Comparison of ENCODE assay signal across 8 cellular contexts in the genomic region with DNA sequence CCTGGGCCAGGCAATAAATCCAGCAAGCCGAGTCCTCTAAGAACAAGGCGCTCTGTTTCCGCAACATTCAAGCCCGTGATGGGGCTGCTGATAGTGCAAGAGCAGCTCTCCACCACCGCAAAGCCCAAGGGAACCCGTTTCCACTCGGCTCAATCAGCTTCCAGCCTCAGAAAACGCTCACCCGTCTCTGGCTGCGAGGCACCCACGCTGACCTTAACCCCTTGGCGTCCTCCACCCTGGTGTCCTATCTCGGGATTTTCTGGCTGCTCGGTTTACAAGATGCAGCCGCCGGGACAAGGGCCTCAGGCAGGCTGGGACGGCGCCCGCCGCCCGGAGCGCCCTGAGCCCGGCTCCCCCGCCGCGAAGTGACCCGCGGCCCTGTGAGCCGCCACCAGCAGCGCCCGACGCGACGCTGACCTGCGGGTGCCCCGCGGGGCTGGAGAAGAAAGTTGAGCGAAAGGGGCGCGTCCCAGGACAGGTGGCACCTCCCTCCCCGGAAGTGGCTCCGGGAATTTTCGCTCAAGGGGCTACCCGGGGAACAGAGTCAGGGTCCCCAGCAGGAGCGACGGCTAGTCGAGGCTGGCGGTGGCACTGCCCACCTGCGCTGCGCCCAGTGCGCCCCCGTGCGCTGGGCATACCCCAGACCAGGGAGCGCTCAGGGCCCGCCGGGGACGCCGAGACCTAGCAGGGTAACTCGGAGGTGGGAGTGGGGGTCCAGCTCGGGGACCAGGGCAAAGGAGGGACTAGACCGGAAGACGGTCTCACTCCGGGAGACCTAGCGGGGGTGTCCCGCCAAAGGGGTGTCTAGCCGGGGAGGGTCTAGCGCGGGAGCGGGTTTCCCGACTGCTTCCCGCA. TPM values are rescaled to one million over a fixed set of nuclear protein-coding genes. Genes with fewer than 3 reads are reported as not detected.
A peak's percentile ranks its signal among the peaks of the same experiment; 100 is the strongest.
DNase-seq lines count a peak whose midpoint lies in the region; ATAC-seq and TF ChIP-seq lines count a peak whose summit lies in the region.

No MANE protein-coding gene starts in this region.

- H3K4me1 ChIP-seq in naive thymus-derived CD4-positive, alpha-beta T cell (ENCODE audit: control insufficient read depth in 2 of 2, insufficient read depth in 2 of 2, low read length in 2 of 2) = peaks cover 0 to 4% of the 10 kb centered on the region in 2 donors
- H3K4me1 ChIP-seq in upper lobe of right lung = peaks cover 8% of the 10 kb centered on the region

- H3K4me1 Mint-ChIP-seq in activated CD8-positive, alpha-beta memory T cell treated with anti-CD3 and anti-CD28 coated beads, Interleukin-2, amount 10 ng/mL, durations not matched to agents 7 days and 5 days = peaks cover 2% of the 10 kb centered on the region
- peaks cover 0 to 10% (median 8%) of the 10 kb centered on the region in 7 donors for H3K4me1 Mint-ChIP-seq in naive thymus-derived CD4-positive, alpha-beta T cell

- POLR2A ChIA-PET in naive thymus-derived CD4-positive, alpha-beta T cell (lab: Charles Lee) = no interaction called here

- TF ChIP-seq CTCF in LNCaP clone FGC (IDR thresholded peaks at IDR 0.05; ENCODE audit: control insufficient read depth, extremely low read depth, insufficient read depth) = 0 out of 2 replicates have a peak, but pooled peaks have one; percentile 24
- no peak for TF ChIP-seq CTCF in upper lobe of right lung (IDR thresholded peaks at IDR 0.05)

- DNase-seq in NCI-H2227 (lab: John Stamatoyannopoulos, UW; ENCODE audit: unreplicated experiment) (peak; percentile 54), NCI-H2227 treated with DMSO at 0.1 percent for 48 hours (lab: John Stamatoyannopoulos, UW) (no peak), LNCaP clone FGC (ENCODE audit: low read depth) (no peak), fibroblast of the conjunctiva (ENCODE audit: low read depth) (peak; percentile 29), upper lobe of right lung (peak; percentile 77)
- peak; percentile 47 for DNase-seq in activated CD8-positive, alpha-beta memory T cell treated with anti-CD3 and anti-CD28 coated beads, Interleukin-2, amount 10 ng/mL, durations not matched to agents 7 days and 5 days
- DNase-seq in naive thymus-derived CD4-positive, alpha-beta T cell = peak in 7 of 9 donors; percentile 12 to 34 (median 25)

- CTCF ChIA-PET in activated CD8-positive, alpha-beta memory T cell treated with anti-CD3 and anti-CD28 coated beads, Interleukin-2, amount 10 ng/mL, durations not matched to agents 7 days and 5 days (lab: Charles Lee) = interaction anchor here (0.7 to 1.2 kb wide), 2 partner anchors 21 to 376 kb away, joined by 3 to 4 read pairs; no protein-coding TSS in a partner anchor
- CTCF ChIA-PET in naive thymus-derived CD4-positive, alpha-beta T cell (lab: Charles Lee) = no interaction called here

- H3K27me3 ChIP-seq in naive thymus-derived CD4-positive, alpha-beta T cell (ENCODE audit: control insufficient read depth in 2 of 2, insufficient read depth in 2 of 2, low read length in 2 of 2) = peaks cover 9 to 14% of the 10 kb centered on the region in 2 donors
- H3K27me3 ChIP-seq in upper lobe of right lung = no peaks in the 10 kb centered on the region

- H3K36me3 Mint-ChIP-seq in activated CD8-positive, alpha-beta memory T cell treated with anti-CD3 and anti-CD28 coated beads, Interleukin-2, amount 10 ng/mL, durations not matched to agents 7 days and 5 days = no peaks in the 10 kb centered on the region
- peaks cover 0 to 4% (median 0%) of the 10 kb centered on the region in 5 donors for H3K36me3 Mint-ChIP-seq in naive thymus-derived CD4-positive, alpha-beta T cell

- intact Hi-C loops in naive thymus-derived CD4-positive, alpha-beta T cell (cut with micrococcal nuclease) = loop anchor here in 1 of 2 donors (10.0 kb wide), 1 partner anchor 844 kb away; no protein-coding TSS in a partner anchor
- intact Hi-C loops in upper lobe of right lung (cut with DNase I) = no loop called here

- peak; percentile 55 for ATAC-seq in activated CD8-positive, alpha-beta memory T cell treated with anti-CD3 and anti-CD28 coated beads, Interleukin-2, amount 10 ng/mL, durations not matched to agents 7 days and 5 days
- peak; percentile 62 for ATAC-seq in naive thymus-derived CD4-positive, alpha-beta T cell
- ATAC-seq in upper lobe of right lung (peak; percentile 75), GM21423 (IDR thresholded peaks at IDR 0.05; ENCODE audit: unreplicated experiment) (no peak)

- H3K27ac ChIP-seq in naive thymus-derived CD4-positive, alpha-beta T cell (ENCODE audit: low read depth, low read length) = no peak overlapping the region
- no peak overlapping the region for H3K27ac ChIP-seq in upper lobe of right lung

- H3K9me3 Mint-ChIP-seq in activated CD8-positive, alpha-beta memory T cell treated with anti-CD3 and anti-CD28 coated beads, Interleukin-2, amount 10 ng/mL, durations not matched to agents 7 days and 5 days (ENCODE audit: low read depth) = no peaks in the 10 kb centered on the region
- peaks cover 0 to 2% (median 0%) of the 10 kb centered on the region in 11 donors for H3K9me3 Mint-ChIP-seq in naive thymus-derived CD4-positive, alpha-beta T cell

- no peak overlapping the region for H3K27ac Mint-ChIP-seq in activated CD8-positive, alpha-beta memory T cell treated with anti-CD3 and anti-CD28 coated beads, Interleukin-2, amount 10 ng/mL, durations not matched to agents 7 days and 5 days
- no peak overlapping the region for H3K27ac Mint-ChIP-seq in naive thymus-derived CD4-positive, alpha-beta T cell

- H3K4me3 ChIP-seq in LNCaP clone FGC (ENCODE audit: low read depth, low read length) (peak overlapping the region; percentile 52), upper lobe of right lung (peak overlapping the region; percentile 72)
- H3K4me3 ChIP-seq in naive thymus-derived CD4-positive, alpha-beta T cell (ENCODE audit: low read length) = peak overlapping the region; percentile 58

- peak overlapping the region; percentile 31 for H3K4me3 Mint-ChIP-seq in activated CD8-positive, alpha-beta memory T cell treated with anti-CD3 and anti-CD28 coated beads, Interleukin-2, amount 10 ng/mL, durations not matched to agents 7 days and 5 days
- peak overlapping the region; percentile 49 to 83 (median 76) for H3K4me3 Mint-ChIP-seq in naive thymus-derived CD4-positive, alpha-beta T cell

- H3K36me3 ChIP-seq in naive thymus-derived CD4-positive, alpha-beta T cell (ENCODE audit: control insufficient read depth in 2 of 3, insufficient read depth in 3 of 3, low read length in 3 of 3) = no peaks in the 10 kb centered on the region
- no peaks in the 10 kb centered on the region for H3K36me3 ChIP-seq in upper lobe of right lung

- no peaks in the 10 kb centered on the region for H3K9me3 ChIP-seq in naive thymus-derived CD4-positive, alpha-beta T cell (ENCODE audit: control insufficient read depth in 2 of 3, low read length in 3 of 3)
- no peaks in the 10 kb centered on the region for H3K9me3 ChIP-seq in upper lobe of right lung

- peaks cover 60% of the 10 kb centered on the region for H3K27me3 Mint-ChIP-seq in activated CD8-positive, alpha-beta memory T cell treated with anti-CD3 and anti-CD28 coated beads, Interleukin-2, amount 10 ng/mL, durations not matched to agents 7 days and 5 days
- H3K27me3 Mint-ChIP-seq in naive thymus-derived CD4-positive, alpha-beta T cell = peaks cover 55 to 68% (median 58%) of the 10 kb centered on the region in 5 donors

RNA-seq across cellular contexts. Expression of gene SPATA12, which starts 18.1 kb away (rescaled TPM):
- total RNA-seq in activated CD8-positive, alpha-beta memory T cell treated with anti-CD3 and anti-CD28 coated beads, Interleukin-2, amount 10 ng/mL, durations not matched to agents 7 days and 5 days = not detected
- not detected for total RNA-seq in naive thymus-derived CD4-positive, alpha-beta T cell
- not detected for polyA plus RNA-seq in naive thymus-derived CD4-positive, alpha-beta T cell
- 0.38 TPM for total RNA-seq in upper lobe of right lung

Comparison
In these comparisons a context has a peak if more than half of its experiments do, and no peak if none do; other contexts are left out.
1. DNase-seq: peak in NCI-H2227 (single experiment), activated CD8-positive, alpha-beta memory T cell treated with anti-CD3 and anti-CD28 coated beads, Interleukin-2, amount 10 ng/mL, durations not matched to agents 7 days and 5 days (single experiment), fibroblast of the conjunctiva (single experiment), naive thymus-derived CD4-positive, alpha-beta T cell (7 of 9) and upper lobe of right lung (single experiment); none in NCI-H2227 treated with DMSO at 0.1 percent for 48 hours (single experiment) and LNCaP clone FGC (single experiment).
2. Peak in every context shown above with its lines, with median percentiles within 50 percentile points of each other: H3K4me3 ChIP-seq.